In the genomic region with DNA sequence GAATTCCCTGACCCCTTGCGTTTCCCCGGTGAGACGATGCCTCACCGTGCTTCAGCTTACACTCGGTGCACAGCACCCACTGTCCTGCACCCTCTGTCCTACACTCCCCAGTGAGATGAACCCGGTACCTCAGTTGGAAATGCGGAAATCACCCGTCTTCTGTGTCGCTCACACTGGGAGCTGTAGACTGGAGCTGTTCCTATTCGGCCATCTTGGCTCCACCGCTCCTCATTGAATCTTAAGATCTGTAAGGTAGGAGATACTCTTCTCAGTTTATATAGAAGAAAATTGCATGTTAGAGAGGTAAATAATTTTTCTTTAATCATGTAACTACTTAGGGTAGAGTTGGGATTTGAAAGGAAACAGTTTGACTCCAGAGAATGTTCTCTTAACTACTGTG, we compare ENCODE assay signal across 15 cellular contexts.
DNase-seq lines count a peak whose midpoint lies in the region; ATAC-seq and TF ChIP-seq lines count a peak whose summit lies in the region.
"Had no signal": no experiment of that assay in that cellular context is flagged by ENCODE, and none has a peak within 500 bp of the region (broad histone marks: within the 10 kb centered on the region; RNA-seq: fewer than 3 reads in every experiment).

No MANE protein-coding gene starts in this region.

- CTCF ChIA-PET in PC-9 (lab: Charles Lee) = no interaction called here

- no peaks in the 10 kb centered on the region for H3K36me3 ChIP-seq in PC-9 (ENCODE audit: low read depth)
- H3K36me3 ChIP-seq in stomach = no peaks in the 10 kb centered on the region

- no peaks in the 10 kb centered on the region for H3K79me2 ChIP-seq in PC-9 (ENCODE audit: low read depth)

- no peak for TF ChIP-seq EP300 in stomach (IDR thresholded peaks at IDR 0.05)

- no peak for TF ChIP-seq CTCF in LNCaP clone FGC (IDR thresholded peaks at IDR 0.05; ENCODE audit: control insufficient read depth, extremely low read depth, insufficient read depth)
- no peak for TF ChIP-seq CTCF in PC-9 (conservative IDR thresholded peaks at IDR 0.05)
- TF ChIP-seq CTCF in stomach (IDR thresholded peaks at IDR 0.05) = no peak

- POLR2A ChIA-PET in PC-9 (lab: Charles Lee; ENCODE audit: unreplicated experiment) = no interaction called here

- intact Hi-C loops in cardiac septum (cut with DNase I) = no loop called here
- intact Hi-C loops in left cardiac atrium (cut with DNase I) = no loop called here
- intact Hi-C loops in PC-9 (cut with micrococcal nuclease; ENCODE audit: unreplicated experiment) = no loop called here
- intact Hi-C loops in stomach (cut with DNase I; ENCODE audit: low total_unique reads) = no loop called here

- H3F3A ChIP-seq in PC-9 (ENCODE audit: insufficient read depth, low read depth) = no peaks in the 10 kb centered on the region

- no peak overlapping the region for H2AFZ ChIP-seq in PC-9
- H2AFZ ChIP-seq: GM23338 had no signal

- H3K9me3 ChIP-seq in PC-9 (ENCODE audit: insufficient read depth, low read depth) (no peaks in the 10 kb centered on the region), stomach (peaks cover 0 to 14% (median 0%) of the 10 kb centered on the region in 4 donors)
- H3K9me3 ChIP-seq: A549, Caco-2 had no signal

- H3K4me3 ChIP-seq in LNCaP clone FGC (ENCODE audit: low read depth, low read length) (peak overlapping the region; percentile 37), PC-9 (peak overlapping the region; percentile 36; the same call in 1 of the 2 replicates), stomach (no peak overlapping the region)
- H3K4me3 ChIP-seq: A549, GM23338 had no signal

- peak overlapping the region; percentile 58; the same call in 1 of the 2 replicates for H3K4me2 ChIP-seq in PC-9
- H3K4me2 ChIP-seq: A549, GM23338 had no signal

- H3K9me2 ChIP-seq in PC-9 (ENCODE audit: insufficient read depth) = no peaks in the 10 kb centered on the region

- peak; percentile 72 for DNase-seq in cardiac septum (ENCODE audit: low spot score)
- DNase-seq in left cardiac atrium = no peak
- no peak for DNase-seq in LNCaP clone FGC (ENCODE audit: low read depth)
- no peak for DNase-seq in PC-9
- no peak for DNase-seq in stomach
- DNase-seq: AML-193; Caco-2; CD4-positive, alpha-beta T cell; DMS79 treated with DMSO at 0.1 percent for 48 hours; GF-D8 had no signal

- no peaks in the 10 kb centered on the region for H4K20me1 ChIP-seq in PC-9 (ENCODE audit: insufficient read depth)

- H3K27me3 ChIP-seq in PC-9 (ENCODE audit: insufficient read depth, low read depth) = no peaks in the 10 kb centered on the region
- H3K27me3 ChIP-seq in stomach = no peaks in the 10 kb centered on the region

- 87 to 95% (median 88%) methylated on average over 11 of the region's 11 CpGs for WGBS in stomach, 5 donors

- H3K27ac ChIP-seq in PC-9 = no peak overlapping the region
- no peak overlapping the region for H3K27ac ChIP-seq in stomach
- H3K27ac ChIP-seq: A549, C4-2B had no signal

- BruUV-seq in PC-9 (replicated peaks; lab: Mats Ljungman, UMichigan) = no TSS peak

- H3K4me1 ChIP-seq in PC-9 (replicated peaks; ENCODE audit: insufficient read depth) (no peaks in the 10 kb centered on the region), stomach (no peaks in the 10 kb centered on the region)
- H3K4me1 ChIP-seq: A549, Caco-2 had no signal

- TF ChIP-seq POLR2A in stomach (IDR thresholded peaks at IDR 0.05) = no peak

- ATAC-seq in left cardiac atrium (no peak), HG03571 (IDR thresholded peaks at IDR 0.05; ENCODE audit: unreplicated experiment) (no peak), HG03045 (IDR thresholded peaks at IDR 0.05; ENCODE audit: unreplicated experiment) (no peak)
- ATAC-seq: A549, GM23338 had no signal

Comparison
In these comparisons a context has a peak if more than half of its experiments do, and no peak if none do; other contexts are left out.
1. H3K4me3 ChIP-seq: peak in LNCaP clone FGC (single experiment) and PC-9 (single experiment); none in stomach (0 of 4).